In genomic region chr13:27425151-27425917, GRCh38 we compare ENCODE assay signal across 1 cellular context.
TF ChIP-seq lines count a peak whose summit lies in the region.

No MANE protein-coding gene starts in this region.

TF ChIP-seq in A549, 52 proteins besides CTCF, POLR2A, EP300 and RAD21 (continued from another document):
- TF ChIP-seq KDM5A (IDR thresholded peaks at IDR 0.05): no peak
